In the genomic region with DNA sequence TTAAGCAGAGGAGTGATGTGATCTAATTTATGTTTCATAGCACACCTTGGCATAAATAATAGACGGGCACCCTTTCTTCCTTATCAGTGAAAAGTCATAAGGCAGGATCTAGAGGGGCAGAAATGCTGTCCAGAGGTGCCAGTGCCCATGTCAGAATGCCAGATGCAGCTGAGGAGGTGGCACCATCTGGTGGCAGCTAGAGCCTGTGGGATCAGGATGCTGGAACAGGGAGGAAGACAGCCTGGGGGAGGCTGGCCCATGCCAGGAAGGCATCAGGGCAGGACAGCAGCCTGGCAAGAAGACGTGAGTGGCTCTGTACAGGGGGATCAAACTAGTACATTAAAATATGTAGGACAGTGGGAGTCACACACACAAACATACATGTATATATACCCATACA, we compare ENCODE assay signal across 11 cellular contexts. TPM values are rescaled to one million over a fixed set of nuclear protein-coding genes. Genes with fewer than 3 reads are reported as not detected.
A peak's percentile ranks its signal among the peaks of the same experiment; 100 is the strongest.
DNase-seq lines count a peak whose midpoint lies in the region; ATAC-seq and TF ChIP-seq lines count a peak whose summit lies in the region.
"Had no signal": no experiment of that assay in that cellular context is flagged by ENCODE, and none has a peak within 500 bp of the region (broad histone marks: within the 10 kb centered on the region; RNA-seq: fewer than 3 reads in every experiment).

No MANE protein-coding gene starts in this region.

- no peak overlapping the region for H3K27ac ChIP-seq in CD4-positive, alpha-beta T cell (ENCODE audit: low read depth, low read length)

- no peaks in the 10 kb centered on the region for H3K9me3 Mint-ChIP-seq in CD4-positive, alpha-beta T cell

- intact Hi-C loops in CD4-positive, alpha-beta T cell (cut with DNase I, micrococcal nuclease) = loop anchor here (2.0 to 10.0 kb wide), 4 partner anchors 325 to 1821 kb away; a partner anchor contains a TSS

- ATAC-seq in CD4-positive, alpha-beta T cell (ENCODE audit: poor library complexity) = no peak

- no peaks in the 10 kb centered on the region for H3K27me3 Mint-ChIP-seq in CD4-positive, alpha-beta T cell

- no peak overlapping the region for H3K9ac ChIP-seq in Loucy (ENCODE audit: low read depth, low read length, poor library complexity, severe bottlenecking)

- no peaks in the 10 kb centered on the region for H4K20me1 ChIP-seq in Loucy (ENCODE audit: insufficient read depth, low read length, poor library complexity, severe bottlenecking)

- POLR2A ChIA-PET in CD4-positive, alpha-beta T cell (lab: Charles Lee) = no interaction called here

- no peak overlapping the region for H2AFZ ChIP-seq in Loucy (ENCODE audit: low read length)

- H3F3A ChIP-seq in Loucy (ENCODE audit: low read depth) = no peaks in the 10 kb centered on the region

- CTCF ChIA-PET in CD4-positive, alpha-beta T cell (lab: Charles Lee) = interaction anchor here (2.9 kb wide), 1 partner anchor 421 kb away, joined by 6 read pairs; no protein-coding TSS in a partner anchor

- H3K79me2 ChIP-seq in Loucy (ENCODE audit: insufficient read depth, low read length) = no peaks in the 10 kb centered on the region

- H3K9me2 ChIP-seq in Loucy (replicated peaks; ENCODE audit: low read depth, low read length) = no peaks in the 10 kb centered on the region

- H3K36me3 Mint-ChIP-seq in CD4-positive, alpha-beta T cell (ENCODE audit: low read depth) = no peaks in the 10 kb centered on the region

- no peak overlapping the region for H3K4me2 ChIP-seq in Loucy (ENCODE audit: low read depth, low read length, poor library complexity, severe bottlenecking)

- H3K4me1 ChIP-seq in Loucy (ENCODE audit: insufficient read depth, low read length, poor library complexity, severe bottlenecking) = no peaks in the 10 kb centered on the region

- no peak overlapping the region for H3K27ac Mint-ChIP-seq in CD4-positive, alpha-beta T cell

- DNase-seq in activated CD4-positive, alpha-beta T cell treated with anti-CD3 and anti-CD28 coated beads for 48 hours = peak; percentile 11
- no peak for DNase-seq in activated CD4-positive, alpha-beta T cell treated with anti-CD3 and anti-CD28 coated beads for 1 hour
- DNase-seq in cardiac fibroblast (ENCODE audit: low read depth in 2 of 2) (peak in 1 of 2 donors; percentile 8), retinal pigment epithelial cell (ENCODE audit: low read depth) (no peak), DMS114 treated with DMSO at 0.1 percent for 48 hours (lab: John Stamatoyannopoulos, UW; ENCODE audit: unreplicated experiment) (no peak)
- DNase-seq in CD4-positive, alpha-beta T cell = no peak
- no peak for DNase-seq in activated T-cell treated with anti-CD3 and anti-CD28 coated beads, Interleukin-2, amount 50 U/mL, for 48 hours
- DNase-seq: foreskin melanocyte, NCI-H774 had no signal

- H3K4me3 Mint-ChIP-seq in CD4-positive, alpha-beta T cell = no peak overlapping the region

- no peaks in the 10 kb centered on the region for H3K9me3 ChIP-seq in Loucy (ENCODE audit: insufficient read depth, low read depth, low read length)
- no peaks in the 10 kb centered on the region for H3K9me3 ChIP-seq in CD4-positive, alpha-beta T cell (ENCODE audit: control insufficient read depth, low read length)

- H3K4me1 Mint-ChIP-seq in CD4-positive, alpha-beta T cell (ENCODE audit: low read depth) = peaks cover 4% of the 10 kb centered on the region

- H3K4me3 ChIP-seq in Loucy (ENCODE audit: low read length, poor library complexity, severe bottlenecking) (no peak overlapping the region), cardiac fibroblast (replicated peaks in 1 of 2; ENCODE audit: low read depth in 2 of 2, low read length in 2 of 2) (no peak overlapping the region), retinal pigment epithelial cell (ENCODE audit: low read length) (no peak overlapping the region)

- H3K27me3 ChIP-seq in Loucy (ENCODE audit: insufficient read depth, low read length, poor library complexity, severe bottlenecking) = no peaks in the 10 kb centered on the region
- no peaks in the 10 kb centered on the region for H3K27me3 ChIP-seq in CD4-positive, alpha-beta T cell (ENCODE audit: control insufficient read depth, insufficient read depth, low read length)

- TF ChIP-seq CTCF in Loucy (conservative IDR thresholded peaks at IDR 0.05; ENCODE audit: low read length) = peak; percentile 50
- TF ChIP-seq CTCF in cardiac fibroblast (IDR thresholded peaks at IDR 0.05; ENCODE audit: low read depth, low read length) = peak; percentile 17
- peak; percentile 45 for TF ChIP-seq CTCF in retinal pigment epithelial cell (conservative IDR thresholded peaks at IDR 0.05; ENCODE audit: low read depth, low read length)
- no peak for TF ChIP-seq CTCF in CD4-positive, alpha-beta T cell (IDR thresholded peaks at IDR 0.05)

- H3K36me3 ChIP-seq in Loucy (ENCODE audit: insufficient read depth, low read length) = no peaks in the 10 kb centered on the region

RNA-seq across cellular contexts. Expression of a gene that starts 16.5 kb away (rescaled TPM):
- under 1 TPM; 0.05 to 0.08 TPM for total RNA-seq in CD4-positive, alpha-beta T cell
- total RNA-seq: omental fat pad had no signal
